Comparison of ENCODE assay signal across 14 cellular contexts in genomic region chr1:87435484-87435883, GRCh38.
DNase-seq lines count a peak whose midpoint lies in the region; ATAC-seq and TF ChIP-seq lines count a peak whose summit lies in the region.
"Had no signal": no experiment of that assay in that cellular context is flagged by ENCODE, and none has a peak within 500 bp of the region (broad histone marks: within the 10 kb centered on the region; RNA-seq: fewer than 3 reads in every experiment).

No MANE protein-coding gene starts in this region.

- 96 to 100% methylated on average over 4 to 8 of the region's 8 CpGs for WGBS in endodermal cell (ENCODE audit: insufficient coverage in 1 of 2, insufficient read length in 1 of 2), 2 experiments

- ATAC-seq in HG02870 (IDR thresholded peaks at IDR 0.05; ENCODE audit: unreplicated experiment) (peak; percentile 85), T-helper 17 cell (peak; percentile 41), left cardiac atrium (peak; percentile 64 to 88), HG02938 (IDR thresholded peaks at IDR 0.05; ENCODE audit: unreplicated experiment) (no peak), GM21528 (IDR thresholded peaks at IDR 0.05; ENCODE audit: low FRiP score, unreplicated experiment) (no peak)

- H3K4me3 Mint-ChIP-seq in T-helper 17 cell (no peak overlapping the region), endodermal cell (no peak overlapping the region)
- H3K4me3 Mint-ChIP-seq: CD14-positive monocyte, immature natural killer cell had no signal

- H3K27me3 Mint-ChIP-seq in T-helper 17 cell (peaks cover 17% of the 10 kb centered on the region), endodermal cell (ENCODE audit: insufficient read depth) (no peaks in the 10 kb centered on the region)

- H3K27ac ChIP-seq in endodermal cell (ENCODE audit: low read depth, low read length) = no peak overlapping the region

- TF ChIP-seq CTCF in GM12864 (IDR thresholded peaks at IDR 0.05; ENCODE audit: low read depth, low read length, missing control alignments) (no peak), endodermal cell (conservative IDR thresholded peaks at IDR 0.05) (no peak)

- DNase-seq in GM12864 (ENCODE audit: low read depth) = peak; percentile 47
- DNase-seq in T-helper 17 cell = no peak
- peak; percentile 27 for DNase-seq in left cardiac atrium
- no peak for DNase-seq in 8988T
- DNase-seq in endodermal cell = no peak
- DNase-seq: activated T-cell treated with anti-CD3 and anti-CD28 coated beads for 4 hours; dorsolateral prefrontal cortex; immature natural killer cell; NCI-H345; stimulated activated CD4-positive, alpha-beta T cell treated with anti-CD3 and anti-CD28 coated beads, Interleukin-4, amount 100 ng/mL, for 24 hours had no signal

- H3K36me3 ChIP-seq in endodermal cell (ENCODE audit: control insufficient read depth, insufficient read depth, low read length) = no peaks in the 10 kb centered on the region

- intact Hi-C loops in left cardiac atrium (cut with DNase I) = no loop called here

- no peak overlapping the region for H3K9ac ChIP-seq in endodermal cell (ENCODE audit: extremely low read depth, low read length, poor library complexity, severe bottlenecking)

- H3K27ac Mint-ChIP-seq in T-helper 17 cell = no peak overlapping the region
- H3K27ac Mint-ChIP-seq in endodermal cell = no peak overlapping the region
- H3K27ac Mint-ChIP-seq: CD14-positive monocyte, immature natural killer cell had no signal

- H3K27me3 ChIP-seq in endodermal cell (ENCODE audit: control insufficient read depth, insufficient read depth, low read length, poor library complexity, severe bottlenecking) = no peaks in the 10 kb centered on the region
- H3K27me3 ChIP-seq: dorsolateral prefrontal cortex had no signal

- H3K4me3 ChIP-seq in GM12864 (ENCODE audit: low read depth, low read length) = no peak overlapping the region
- H3K4me3 ChIP-seq in endodermal cell (ENCODE audit: low read length) = no peak overlapping the region

- peaks cover 4% of the 10 kb centered on the region for H3K4me1 Mint-ChIP-seq in T-helper 17 cell
- H3K4me1 Mint-ChIP-seq in endodermal cell = peaks cover 5% of the 10 kb centered on the region
- H3K4me1 Mint-ChIP-seq: CD14-positive monocyte, immature natural killer cell had no signal

- no peaks in the 10 kb centered on the region for H3K36me3 Mint-ChIP-seq in T-helper 17 cell (ENCODE audit: low read depth)
- H3K36me3 Mint-ChIP-seq in endodermal cell (ENCODE audit: low read depth) = no peaks in the 10 kb centered on the region
- H3K36me3 Mint-ChIP-seq: CD14-positive monocyte had no signal

- no peaks in the 10 kb centered on the region for H3K9me3 ChIP-seq in T-helper 17 cell (ENCODE audit: control insufficient read depth, low read length, poor library complexity, severe bottlenecking)
- H3K9me3 ChIP-seq in endodermal cell (ENCODE audit: control insufficient read depth, low read length) = no peaks in the 10 kb centered on the region

- H3K9me3 Mint-ChIP-seq in endodermal cell = peaks cover 7% of the 10 kb centered on the region
- H3K9me3 Mint-ChIP-seq: immature natural killer cell had no signal

- no peaks in the 10 kb centered on the region for H3K4me1 ChIP-seq in endodermal cell (ENCODE audit: control insufficient read depth, insufficient read depth, low read length)

Comparison
In these comparisons a context has a peak if more than half of its experiments do, and no peak if none do; other contexts are left out.
1. DNase-seq: peak in GM12864 (single experiment) and left cardiac atrium (single experiment); none in T-helper 17 cell (0 of 3), 8988T (single experiment) and endodermal cell (single experiment).
2. ATAC-seq: peak in HG02870 (single experiment), T-helper 17 cell (single experiment) and left cardiac atrium (2 of 2); none in HG02938 (single experiment) and GM21528 (single experiment).